Comparison of ENCODE assay signal across 12 cellular contexts in genomic region chr3:125154800-125155269, GRCh38. TPM values are rescaled to one million over a fixed set of nuclear protein-coding genes. Genes with fewer than 3 reads are reported as not detected.
A peak's percentile ranks its signal among the peaks of the same experiment; 100 is the strongest.
DNase-seq lines count a peak whose midpoint lies in the region; FAIRE-seq lines count a peak whose summit lies in the region.
"Had no signal": no experiment of that assay in that cellular context is flagged by ENCODE, and none has a peak within 500 bp of the region (broad histone marks: within the 10 kb centered on the region; RNA-seq: fewer than 3 reads in every experiment).

No MANE protein-coding gene starts in this region.

- no peak overlapping the region for H3K14ac ChIP-seq in neuronal stem cell (ENCODE audit: low read length)

- no peak overlapping the region for H2BK15ac ChIP-seq in neuronal stem cell (ENCODE audit: low read length)

- H3K79me1 ChIP-seq in neuronal stem cell (ENCODE audit: low read depth, low read length), result no peaks in the 10 kb centered on the region

- H3K9me2 ChIP-seq in Karpas-422 (replicated peaks; ENCODE audit: insufficient read depth, low read length), result no peaks in the 10 kb centered on the region

- no peak overlapping the region for H3K4ac ChIP-seq in neuronal stem cell (ENCODE audit: low read length)

- DNase-seq in GM18507 (ENCODE audit: extremely low spot score, insufficient read length, low read depth), result no peak
- DNase-seq in Karpas-422, result peak; percentile 83
- peak; percentile 42 to 56 for DNase-seq in activated T-cell treated with anti-CD3 and anti-CD28 coated beads, Interleukin-2, amount 50 U/mL, for 48 hours
- DNase-seq in neuronal stem cell (ENCODE audit: low spot score), result no peak
- no peak for DNase-seq in midbrain (lab: John Stamatoyannopoulos, UW)
- DNase-seq in amygdala (lab: John Stamatoyannopoulos, UW), result no peak
- no peak for DNase-seq in NCI-H1436 treated with DMSO at 0.1 percent for 48 hours (lab: John Stamatoyannopoulos, UW)
- DNase-seq in activated gamma-delta T cell treated with Interleukin-2 at 50 U/mL for 16 hours, result no peak
- DNase-seq: brain microvascular endothelial cell, left ventricle myocardium inferior, posterior cingulate gyrus had no signal

- H2AFZ ChIP-seq in Karpas-422 (ENCODE audit: low read length) (peak overlapping the region; percentile 83), neuronal stem cell (ENCODE audit: low read length) (no peak overlapping the region)

- peak overlapping the region; percentile 52 for H3K23ac ChIP-seq in neuronal stem cell (ENCODE audit: low read depth, low read length, poor library complexity)

- H3K9me3 ChIP-seq in Karpas-422 (ENCODE audit: low read length), result no peaks in the 10 kb centered on the region
- H3K9me3 ChIP-seq in neuronal stem cell (replicated peaks in 1 of 2; ENCODE audit: control insufficient read depth in 2 of 2, insufficient read depth in 1 of 2, low read depth in 1 of 2, low read length in 2 of 2), result no peaks in the 10 kb centered on the region
- H3K9me3 ChIP-seq: left ventricle myocardium inferior had no signal

- H4K91ac ChIP-seq in neuronal stem cell (ENCODE audit: low read depth, low read length, poor library complexity), result no peak overlapping the region

- WGBS in neuronal stem cell (ENCODE audit: extremely low coverage in 2 of 2, insufficient read length in 2 of 2, insufficient replicate concordance in 1 of 2), 2 donors, result no CpG with 5 or more reads among the region's 17 CpGs

- H3K79me2 ChIP-seq in Karpas-422 (ENCODE audit: low read length), result no peaks in the 10 kb centered on the region

- no peak overlapping the region for H2BK5ac ChIP-seq in neuronal stem cell (ENCODE audit: low read length)

- no peak overlapping the region for H4K8ac ChIP-seq in neuronal stem cell (ENCODE audit: low read depth, low read length)

- peak; percentile 54 for FAIRE-seq in GM18507 (lab: Jason Lieb, UNC)
- FAIRE-seq: TTC549 had no signal

- peaks cover 84% of the 10 kb centered on the region for H3K4me1 ChIP-seq in Karpas-422 (ENCODE audit: low read length)
- peaks cover 9 to 11% of the 10 kb centered on the region in 2 donors for H3K4me1 ChIP-seq in neuronal stem cell (ENCODE audit: control insufficient read depth in 2 of 2, insufficient read depth in 1 of 2, low read depth in 1 of 2, low read length in 2 of 2)

- H2BK120ac ChIP-seq in neuronal stem cell (ENCODE audit: low read depth, low read length), result no peak overlapping the region

- peak overlapping the region; percentile 63 for H3K9ac ChIP-seq in Karpas-422 (ENCODE audit: low read length)
- H3K9ac ChIP-seq in neuronal stem cell (ENCODE audit: low read depth, low read length, poor library complexity), result peak overlapping the region; percentile 70

- H4K20me1 ChIP-seq in Karpas-422 (ENCODE audit: insufficient read depth, low read depth, low read length), result no peaks in the 10 kb centered on the region

- peak overlapping the region; percentile 68 for H2BK12ac ChIP-seq in neuronal stem cell (ENCODE audit: low read length)

- H3K27ac ChIP-seq in Karpas-422 (ENCODE audit: low read length) (peak overlapping the region; percentile 92), neuronal stem cell (replicated peaks; ENCODE audit: low read length) (no peak overlapping the region)
- H3K27ac ChIP-seq: brain microvascular endothelial cell, left ventricle myocardium inferior had no signal

- H3K36me3 ChIP-seq in Karpas-422 (ENCODE audit: insufficient read depth, low read length) (no peaks in the 10 kb centered on the region), neuronal stem cell (replicated peaks in 1 of 2; ENCODE audit: control insufficient read depth in 2 of 2, insufficient read depth in 2 of 2, low read length in 2 of 2) (no peaks in the 10 kb centered on the region)
- H3K36me3 ChIP-seq: brain microvascular endothelial cell, left ventricle myocardium inferior had no signal

- peak overlapping the region; percentile 69 for H3K4me2 ChIP-seq in Karpas-422 (ENCODE audit: low read depth, low read length, poor library complexity, severe bottlenecking)
- H3K4me2 ChIP-seq in neuronal stem cell (ENCODE audit: insufficient read depth, low read length, poor library complexity, severe bottlenecking), result no peak overlapping the region

- no peaks in the 10 kb centered on the region for H3K27me3 ChIP-seq in Karpas-422 (ENCODE audit: low read length)
- peaks cover 0 to 2% (median 0%) of the 10 kb centered on the region in 3 experiments for H3K27me3 ChIP-seq in neuronal stem cell (ENCODE audit: control insufficient read depth in 3 of 3, insufficient read depth in 3 of 3, low read depth in 1 of 3, low read length in 3 of 3)
- H3K27me3 ChIP-seq: brain microvascular endothelial cell had no signal

- no peak overlapping the region for H2AK5ac ChIP-seq in neuronal stem cell (ENCODE audit: low read depth, low read length)

- peak overlapping the region; percentile 56 for H3K4me3 ChIP-seq in Karpas-422 (ENCODE audit: low read length)
- H3K4me3 ChIP-seq in neuronal stem cell (ENCODE audit: low read length in 2 of 2), result no peak overlapping the region
- H3K4me3 ChIP-seq: left ventricle myocardium inferior had no signal

- H3K18ac ChIP-seq in neuronal stem cell (ENCODE audit: low read length), result no peak overlapping the region

RNA-seq across cellular contexts. Expression of gene SLC12A8, which starts 57.7 kb away (rescaled TPM):
- total RNA-seq in Karpas-422 (2014; rRNA removed; shearing (Covaris generic); ENCODE audit: low replicate concordance), result 156 and 183 TPM in 2 replicates
- polyA plus RNA-seq in neuronal stem cell (2013, experiment 1 of 2), result 1.8 TPM
- polyA plus RNA-seq in neuronal stem cell (2013, experiment 2 of 2), result 1.9 TPM
- total RNA-seq: left ventricle myocardium inferior had no signal

Comparison
In these comparisons a context has a peak if more than half of its experiments do, and no peak if none do; other contexts are left out.
1. DNase-seq: peak in Karpas-422 (single experiment) and activated T-cell treated with anti-CD3 and anti-CD28 coated beads, Interleukin-2, amount 50 U/mL, for 48 hours (2 of 2); none in GM18507 (single experiment), neuronal stem cell (single experiment), midbrain (single experiment), amygdala (0 of 56), NCI-H1436 treated with DMSO at 0.1 percent for 48 hours (single experiment) and activated gamma-delta T cell treated with Interleukin-2 at 50 U/mL for 16 hours (single experiment).